ENCODE assay signal across 11 cellular contexts in the genomic region with DNA sequence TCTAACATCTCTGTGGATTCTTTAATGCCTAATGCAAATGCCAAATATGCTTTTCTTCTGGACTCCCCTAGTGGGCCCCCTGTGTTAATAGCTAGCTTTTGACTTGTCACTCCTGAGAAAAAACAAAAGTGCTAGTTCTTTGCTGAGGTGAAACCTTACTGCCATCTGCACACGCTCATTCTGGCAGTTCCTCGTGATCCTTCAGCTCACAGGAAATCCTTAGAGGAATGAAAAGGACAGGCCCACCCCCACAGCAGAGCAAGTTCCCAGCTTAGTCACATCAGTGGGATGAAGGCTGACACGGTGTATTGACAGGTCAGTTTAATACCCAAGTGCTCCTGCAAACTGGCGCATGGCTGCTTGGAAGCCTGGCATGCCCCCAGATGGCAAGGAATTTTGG.
A peak's percentile ranks its signal among the peaks of the same experiment; 100 is the strongest.
DNase-seq lines count a peak whose midpoint lies in the region; ATAC-seq and TF ChIP-seq lines count a peak whose summit lies in the region.
"Had no signal": no experiment of that assay in that cellular context is flagged by ENCODE, and none has a peak within 500 bp of the region (broad histone marks: within the 10 kb centered on the region; RNA-seq: fewer than 3 reads in every experiment).

No MANE protein-coding gene starts in this region.

- ATAC-seq in GM18867 (IDR thresholded peaks at IDR 0.05; ENCODE audit: unreplicated experiment) (peak; percentile 63), HG03280 (IDR thresholded peaks at IDR 0.05; ENCODE audit: unreplicated experiment) (peak; percentile 61)
- ATAC-seq in activated CD4-positive, CD25-positive, alpha-beta regulatory T cell treated with anti-CD3 and anti-CD28 coated beads, Interleukin-2, amount 50 U/mL, for 24 hours: no peak
- ATAC-seq: activated naive CD8-positive, alpha-beta T cell treated with anti-CD3 and anti-CD28 coated beads, Interleukin-2, amount 50 U/mL, for 24 hours had no signal

- peak; percentile 24 to 40 for DNase-seq in cardiac fibroblast (ENCODE audit: low read depth in 2 of 2)
- no peak for DNase-seq in trophoblast cell
- no peak for DNase-seq in activated CD8-positive, alpha-beta memory T cell treated with anti-CD3 and anti-CD28 coated beads, Interleukin-2, amount 50 U/mL, for 48 hours
- no peak for DNase-seq in GM10266 (ENCODE audit: extremely low spot score)
- DNase-seq in BE2C: no peak
- DNase-seq: activated CD8-positive, alpha-beta memory T cell treated with anti-CD3 and anti-CD28 coated beads for 24 hours; activated naive CD8-positive, alpha-beta T cell treated with anti-CD3 and anti-CD28 coated beads, Interleukin-2, amount 50 U/mL, for 24 hours had no signal

- no peak overlapping the region for H3K4me2 ChIP-seq in trophoblast cell (ENCODE audit: low read length)

- no peak overlapping the region for H2BK12ac ChIP-seq in trophoblast cell (ENCODE audit: low read length)

- H3K9ac ChIP-seq in trophoblast cell (ENCODE audit: low read length): no peak overlapping the region

- H3K4me1 ChIP-seq in trophoblast cell (ENCODE audit: control insufficient read depth in 1 of 2, insufficient read depth in 2 of 2, low read length in 2 of 2) (peaks cover 5 to 6% of the 10 kb centered on the region in 2 experiments), BE2C (no peaks in the 10 kb centered on the region; the same call in 1 of the 2 replicates)

- no peak overlapping the region for H2AFZ ChIP-seq in trophoblast cell (ENCODE audit: insufficient read depth, low read length, poor library complexity)

- no peak overlapping the region for H2AK5ac ChIP-seq in trophoblast cell (ENCODE audit: low read length)

- no peak overlapping the region for H3K4ac ChIP-seq in trophoblast cell (ENCODE audit: low read depth, low read length)

- peak overlapping the region; percentile 25 for H3K27ac ChIP-seq in trophoblast cell (ENCODE audit: low read depth, low read length)
- H3K27ac ChIP-seq: epithelial cell of prostate had no signal

- TF ChIP-seq CTCF in cardiac fibroblast (IDR thresholded peaks at IDR 0.05; ENCODE audit: low read depth, low read length): no peak
- TF ChIP-seq CTCF in GM10266 (IDR thresholded peaks at IDR 0.05; ENCODE audit: control insufficient read depth, insufficient read depth, low read depth, missing control alignments): no peak
- no peak for TF ChIP-seq CTCF in BE2C (IDR thresholded peaks at IDR 0.05; ENCODE audit: low read depth, low read length)

- H4K12ac ChIP-seq in trophoblast cell (ENCODE audit: low read depth, low read length): no peak overlapping the region

- H4K8ac ChIP-seq in trophoblast cell (ENCODE audit: low read depth, low read length): no peak overlapping the region

- peak overlapping the region; percentile 77 for H4K91ac ChIP-seq in trophoblast cell (ENCODE audit: low read depth, low read length)

- no CpG with 5 or more reads among the region's 4 CpGs for WGBS in trophoblast cell (ENCODE audit: extremely low coverage, insufficient coverage, insufficient read length)

- no peaks in the 10 kb centered on the region for H3K79me1 ChIP-seq in trophoblast cell (ENCODE audit: low read length)

- H3K27me3 ChIP-seq in trophoblast cell (ENCODE audit: insufficient read depth, low read length) (no peaks in the 10 kb centered on the region), BE2C (no peaks in the 10 kb centered on the region)

- no peaks in the 10 kb centered on the region for H3K79me2 ChIP-seq in trophoblast cell (ENCODE audit: control insufficient read depth, insufficient read depth, low read length, poor library complexity)

- H3K36me3 ChIP-seq in trophoblast cell (ENCODE audit: control insufficient read depth in 1 of 2, insufficient read depth in 2 of 2, low read length in 2 of 2): peaks cover 0 to 3% of the 10 kb centered on the region in 2 experiments
- H3K36me3 ChIP-seq in BE2C: no peaks in the 10 kb centered on the region

- no peak overlapping the region for H3K14ac ChIP-seq in trophoblast cell (ENCODE audit: low read length)

- no peak overlapping the region for H3K18ac ChIP-seq in trophoblast cell (ENCODE audit: low read length)

- peak overlapping the region; percentile 62 for H2BK5ac ChIP-seq in trophoblast cell (ENCODE audit: low read depth, low read length, poor library complexity)

- peak overlapping the region; percentile 48 for H2BK120ac ChIP-seq in trophoblast cell (ENCODE audit: insufficient read depth, low read length, poor library complexity)

- H3K9me3 ChIP-seq in trophoblast cell (ENCODE audit: insufficient read depth, low read depth, low read length): no peaks in the 10 kb centered on the region
- no peaks in the 10 kb centered on the region for H3K9me3 ChIP-seq in BE2C

- H3K4me3 ChIP-seq in cardiac fibroblast (replicated peaks in 1 of 2; ENCODE audit: low read depth in 2 of 2, low read length in 2 of 2) (no peak overlapping the region), trophoblast cell (ENCODE audit: low read depth, low read length) (no peak overlapping the region), BE2C (ENCODE audit: low read depth, low read length) (no peak overlapping the region)

- no peak overlapping the region for H3K23ac ChIP-seq in trophoblast cell (ENCODE audit: low read length)

Comparison
In these comparisons a context has a peak if more than half of its experiments do, and no peak if none do; other contexts are left out.
1. ATAC-seq: peak in GM18867 (single experiment) and HG03280 (single experiment); none in activated CD4-positive, CD25-positive, alpha-beta regulatory T cell treated with anti-CD3 and anti-CD28 coated beads, Interleukin-2, amount 50 U/mL, for 24 hours (0 of 2).
2. DNase-seq: peak in cardiac fibroblast (2 of 2); none in trophoblast cell (0 of 2), activated CD8-positive, alpha-beta memory T cell treated with anti-CD3 and anti-CD28 coated beads, Interleukin-2, amount 50 U/mL, for 48 hours (single experiment), GM10266 (single experiment) and BE2C (single experiment).